In genomic region chr7:155412416-155413253, GRCh38 we compare ENCODE assay signal across 8 cellular contexts. TPM values are rescaled to one million over a fixed set of nuclear protein-coding genes. Genes with fewer than 3 reads are reported as not detected.
DNase-seq lines count a peak whose midpoint lies in the region; ATAC-seq and TF ChIP-seq lines count a peak whose summit lies in the region.

No MANE protein-coding gene starts in this region.

- no peaks in the 10 kb centered on the region for H3K36me3 ChIP-seq in OCI-LY7 (ENCODE audit: insufficient read depth, low read length)

- no peak overlapping the region for H3K4me2 ChIP-seq in OCI-LY7 (ENCODE audit: low read length)

- H3K9me3 Mint-ChIP-seq in Calu3 (ENCODE audit: low read depth, unreplicated experiment) = no peaks in the 10 kb centered on the region

- intact Hi-C loops in Calu3 (cut with micrococcal nuclease; ENCODE audit: unreplicated experiment) = loop anchor here (5.0 kb wide), 2 partner anchors 120 to 355 kb away; no protein-coding TSS in a partner anchor
- intact Hi-C loops in OCI-LY7 (cut with micrococcal nuclease; ENCODE audit: unreplicated experiment) = no loop called here

- H3K79me2 ChIP-seq in OCI-LY7 (ENCODE audit: insufficient read depth, low read depth, low read length) = no peaks in the 10 kb centered on the region

- no peaks in the 10 kb centered on the region for H3K4me1 Mint-ChIP-seq in Calu3 (ENCODE audit: low read depth, unreplicated experiment)

- BruUV-seq in Calu3 (replicated peaks; lab: Mats Ljungman, UMichigan) (no TSS peak), OCI-LY7 (replicated peaks; lab: Mats Ljungman, UMichigan) (no TSS peak)

- H3K9me2 ChIP-seq in OCI-LY7 (ENCODE audit: insufficient read depth, low read length) = no peaks in the 10 kb centered on the region

- no peak overlapping the region for H3K27ac ChIP-seq in OCI-LY7 (ENCODE audit: low read depth, low read length, poor library complexity, severe bottlenecking)

- POLR2A ChIA-PET in OCI-LY7 (lab: Charles Lee) = no interaction called here

- DNase-seq in Calu3 (peak; percentile 77), GM19238 (ENCODE audit: insufficient read length, low spot score) (peak; percentile 81), OCI-LY7 (ENCODE audit: low spot score) (peak; percentile 77), inferior parietal cortex (ENCODE audit: extremely low spot score) (peak; percentile 65), NK-92 (lab: John Stamatoyannopoulos, UW; ENCODE audit: unreplicated experiment) (no peak)
- peak; percentile 48 for DNase-seq in activated naive CD4-positive, alpha-beta T cell treated with anti-CD3 and anti-CD28 coated beads, Interleukin-2, amount 50 U/mL, for 16 hours
- peak; percentile 26 to 44 for DNase-seq in stimulated activated CD4-positive, alpha-beta T cell treated with anti-CD3 and anti-CD28 coated beads, Interleukin-4, amount 100 ng/mL, for 4 hours

- ATAC-seq in HG03196 (IDR thresholded peaks at IDR 0.05; ENCODE audit: unreplicated experiment) = peak; percentile 70

- no peaks in the 10 kb centered on the region for H3K9me3 ChIP-seq in OCI-LY7 (ENCODE audit: low read length)

- no peak overlapping the region for H2AFZ ChIP-seq in OCI-LY7 (ENCODE audit: low read length)

- H3K4me3 Mint-ChIP-seq in Calu3 (ENCODE audit: low read depth, unreplicated experiment) = no peak overlapping the region

- CTCF ChIA-PET in Calu3 (lab: Charles Lee) (no interaction called here), OCI-LY7 (lab: Charles Lee; ENCODE audit: unreplicated experiment) (no interaction called here)

- H3K4me1 ChIP-seq in OCI-LY7 (ENCODE audit: insufficient read depth, low read length, poor library complexity, severe bottlenecking) = no peaks in the 10 kb centered on the region

- H3K27me3 Mint-ChIP-seq in Calu3 (ENCODE audit: unreplicated experiment) = peaks cover 73% of the 10 kb centered on the region

- TF ChIP-seq CTCF in Calu3 (IDR thresholded peaks at IDR 0.05; ENCODE audit: unreplicated experiment) (peak; percentile 86), OCI-LY7 (conservative IDR thresholded peaks at IDR 0.05; ENCODE audit: low read length) (peak; percentile 85)

- H3K27ac Mint-ChIP-seq in Calu3 (ENCODE audit: unreplicated experiment) = no peak overlapping the region

- H3K4me3 ChIP-seq in OCI-LY7 (ENCODE audit: low read depth, low read length, poor library complexity, severe bottlenecking) = no peak overlapping the region

- no peaks in the 10 kb centered on the region for H4K20me1 ChIP-seq in OCI-LY7 (ENCODE audit: insufficient read depth, low read length)

- H3K36me3 Mint-ChIP-seq in Calu3 (ENCODE audit: insufficient read depth, unreplicated experiment) = no peaks in the 10 kb centered on the region

RNA-seq across cellular contexts. Expression of gene EN2, which starts 45.3 kb away (rescaled TPM):
- total RNA-seq in Calu3 (2022) (3.2 TPM in 2 replicates), OCI-LY7 (2022) (not detected in 2 replicates)
- not detected in 2 replicates for total RNA-seq in OCI-LY7 (2014; rRNA removed; shearing (Covaris generic))
